8 cellular contexts compared by ENCODE assay signal in the genomic region with DNA sequence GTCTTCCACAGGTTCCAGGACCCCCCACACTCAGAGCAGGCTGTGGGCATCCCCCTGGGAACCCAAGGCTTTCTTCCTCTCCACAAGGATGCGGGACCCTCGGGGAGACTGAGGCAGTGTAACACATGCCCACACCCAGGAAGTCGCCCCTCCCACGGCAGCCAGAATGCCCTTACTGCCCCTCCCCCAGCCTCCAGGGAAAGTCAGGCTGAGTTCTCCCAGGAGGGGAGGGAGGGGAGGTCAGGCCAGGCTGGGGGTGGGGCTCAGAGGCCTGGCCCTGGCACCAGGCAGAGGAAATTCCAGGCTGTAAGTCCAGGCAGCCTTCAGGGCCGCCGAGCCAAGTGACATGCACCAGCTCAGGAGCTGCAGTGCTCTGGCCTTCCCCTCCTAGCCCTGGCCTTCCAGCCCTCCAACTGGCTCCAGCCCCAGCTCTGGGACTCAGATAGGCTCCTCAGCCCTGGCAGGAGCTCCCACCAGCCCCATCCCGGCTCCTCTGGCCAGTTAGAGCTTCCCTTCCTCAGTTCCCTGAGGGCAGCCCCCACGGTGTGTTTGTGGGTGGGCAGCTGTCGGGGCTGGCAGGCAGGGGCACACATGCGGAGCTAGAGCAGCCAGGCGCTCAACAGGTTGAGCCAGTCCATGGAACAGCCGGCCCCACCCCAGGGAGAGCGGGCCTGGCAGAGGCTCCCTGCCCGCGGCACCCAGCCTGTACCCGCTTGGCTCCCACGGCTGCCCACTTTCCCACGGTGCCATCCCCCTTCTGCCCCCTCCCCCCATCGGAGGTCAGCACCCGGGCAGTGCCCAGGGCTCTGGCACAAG. TPM values are rescaled to one million over a fixed set of nuclear protein-coding genes. Genes with fewer than 3 reads are reported as not detected.
DNase-seq lines count a peak whose midpoint lies in the region; ATAC-seq and TF ChIP-seq lines count a peak whose summit lies in the region.

No MANE protein-coding gene starts in this region.

- no peaks in the 10 kb centered on the region for H3K27me3 ChIP-seq in CD4-positive, alpha-beta T cell (ENCODE audit: control insufficient read depth, insufficient read depth, low read length)
- H3K27me3 ChIP-seq in duodenal mucosa (ENCODE audit: control insufficient read depth in 1 of 2, insufficient read depth in 2 of 2, low read length in 2 of 2) (no peaks in the 10 kb centered on the region), lung (ENCODE audit: control insufficient read depth, insufficient read depth) (no peaks in the 10 kb centered on the region), upper lobe of left lung (no peaks in the 10 kb centered on the region)

- peak overlapping the region; percentile 100 for H3K27ac Mint-ChIP-seq in CD4-positive, alpha-beta T cell

- H3K9me3 ChIP-seq in CD4-positive, alpha-beta T cell (ENCODE audit: control insufficient read depth, low read length), result no peaks in the 10 kb centered on the region
- H3K9me3 ChIP-seq in duodenal mucosa (ENCODE audit: control insufficient read depth in 1 of 2, low read length in 2 of 2) (no peaks in the 10 kb centered on the region), lung (ENCODE audit: control insufficient read depth in 2 of 2, insufficient read depth in 1 of 2, low read length in 1 of 2) (no peaks in the 10 kb centered on the region), upper lobe of left lung (no peaks in the 10 kb centered on the region)

- H3K9ac ChIP-seq in duodenal mucosa (ENCODE audit: low read depth in 1 of 2, low read length in 2 of 2), result peak overlapping the region; percentile 91 to 96

- WGBS in lung, 2 donors, result 25 to 56% methylated on average over 20 of the region's 20 CpGs
- WGBS in upper lobe of left lung, 2 donors, result 18 to 60% methylated on average over 1 to 15 of the region's 20 CpGs

- peaks cover 61 to 77% of the 10 kb centered on the region in 2 donors for H3K4me1 ChIP-seq in duodenal mucosa (ENCODE audit: control insufficient read depth in 1 of 2, insufficient read depth in 2 of 2, low read length in 2 of 2)
- peaks cover 0 to 39% of the 10 kb centered on the region in 2 donors for H3K4me1 ChIP-seq in lung (ENCODE audit: control insufficient read depth in 2 of 2, insufficient read depth in 2 of 2, low read length in 2 of 2)
- peaks cover 72 to 83% (median 80%) of the 10 kb centered on the region in 4 donors for H3K4me1 ChIP-seq in upper lobe of left lung

- peak in 1 of 4 donors; percentile 84 for TF ChIP-seq EP300 in upper lobe of left lung (IDR thresholded peaks at IDR 0.05)

- peak overlapping the region; percentile 98 for H3K27ac ChIP-seq in CD4-positive, alpha-beta T cell (ENCODE audit: low read depth, low read length)
- H3K27ac ChIP-seq in duodenal mucosa (ENCODE audit: low read depth, low read length) (peak overlapping the region; percentile 87), lung (ENCODE audit: low read depth in 1 of 2, low read length in 1 of 2) (peak overlapping the region; percentile 88 to 93), upper lobe of left lung (peak overlapping the region; percentile 94 to 98 (median 97))

- peaks cover 66% of the 10 kb centered on the region for H3K36me3 Mint-ChIP-seq in CD4-positive, alpha-beta T cell (ENCODE audit: low read depth)

- peak in 3 of 4 donors; percentile 42 to 71 (median 57) for TF ChIP-seq POLR2A in upper lobe of left lung (IDR thresholded peaks at IDR 0.05)

- no peaks in the 10 kb centered on the region for H3K9me3 Mint-ChIP-seq in CD4-positive, alpha-beta T cell

- H3K4me3 Mint-ChIP-seq in CD4-positive, alpha-beta T cell, result peak overlapping the region; percentile 100

- CTCF ChIA-PET in CD4-positive, alpha-beta T cell (lab: Charles Lee), result interaction anchor here (0.8 to 1.1 kb wide), 2 partner anchors 10 to 132 kb away, joined by 3 to 4 read pairs; no protein-coding TSS in a partner anchor

- POLR2A ChIA-PET in CD4-positive, alpha-beta T cell (lab: Charles Lee), result interaction anchor here (0.6 to 9.8 kb wide), 7 partner anchors 14 to 361 kb away, joined by 3 to 187 read pairs (median 4); a partner anchor contains a TSS

- H3K4me1 Mint-ChIP-seq in CD4-positive, alpha-beta T cell (ENCODE audit: low read depth), result peaks cover 64% of the 10 kb centered on the region

- no peak for DNase-seq in CD4-positive, alpha-beta T cell
- DNase-seq in NCI-H526 treated with DMSO at 0.1 percent for 48 hours (lab: John Stamatoyannopoulos, UW) (peak; percentile 36), lung (ENCODE audit: low spot score) (peak; percentile 83), upper lobe of left lung (peak; percentile 84 to 91)
- no peak for DNase-seq in stimulated activated CD4-positive, alpha-beta T cell treated with anti-CD3 and anti-CD28 coated beads, Interleukin-4, amount 100 ng/mL, for 1 hour

- peak overlapping the region; percentile 97 to 98 for H3K4me3 ChIP-seq in duodenal mucosa (ENCODE audit: low read depth in 1 of 2, low read length in 2 of 2)
- peak overlapping the region; percentile 91 for H3K4me3 ChIP-seq in lung
- peak overlapping the region; percentile 86 to 97 (median 91) for H3K4me3 ChIP-seq in upper lobe of left lung

- no peak for ATAC-seq in CD4-positive, alpha-beta T cell (ENCODE audit: poor library complexity)
- ATAC-seq in lung (ENCODE audit: insufficient read depth, low FRiP score) (peak; percentile 13), upper lobe of left lung (ENCODE audit: low FRiP score in 2 of 2) (peak in 1 of 2 donors; percentile 70), HG03521 (IDR thresholded peaks at IDR 0.05; ENCODE audit: unreplicated experiment) (no peak), GM19463 (IDR thresholded peaks at IDR 0.05; ENCODE audit: unreplicated experiment) (no peak)

- no peaks in the 10 kb centered on the region for H3K36me3 ChIP-seq in duodenal mucosa (ENCODE audit: control insufficient read depth in 1 of 2, insufficient read depth in 2 of 2, low read length in 2 of 2)
- no peaks in the 10 kb centered on the region for H3K36me3 ChIP-seq in lung (ENCODE audit: control insufficient read depth in 2 of 2, insufficient read depth in 2 of 2, low read length in 2 of 2)
- no peaks in the 10 kb centered on the region for H3K36me3 ChIP-seq in upper lobe of left lung

- no peak for TF ChIP-seq CTCF in CD4-positive, alpha-beta T cell (IDR thresholded peaks at IDR 0.05)
- TF ChIP-seq CTCF in lung (IDR thresholded peaks at IDR 0.05; ENCODE audit: control extremely low read depth, extremely low read depth), result no peak
- TF ChIP-seq CTCF in upper lobe of left lung (IDR thresholded peaks at IDR 0.05), result no peak

- intact Hi-C loops in CD4-positive, alpha-beta T cell (cut with DNase I, micrococcal nuclease), result no loop called here

- H3K27me3 Mint-ChIP-seq in CD4-positive, alpha-beta T cell, result peaks cover 5% of the 10 kb centered on the region

RNA-seq across cellular contexts. Expression of a gene that starts 3.6 kb away (rescaled TPM):
- total RNA-seq in CD4-positive, alpha-beta T cell, result 100 to 1,000 TPM; 326 to 332 TPM
- total RNA-seq in lung (10 to 100 TPM; 39.6 to 91.0 TPM), upper lobe of left lung (10 to 100 TPM; 28.7 to 70.2 (median 66.4) TPM)
- 10 to 100 TPM; 23.3 to 30.4 TPM for polyA plus RNA-seq in lung

RNA-seq across cellular contexts. Expression of a gene that starts 34.0 kb away (rescaled TPM):
- total RNA-seq in CD4-positive, alpha-beta T cell, result under 1 TPM in 1 of 2 experiments, not detected in 1; 0.27 TPM
- total RNA-seq in lung (not detected), upper lobe of left lung (not detected)
- polyA plus RNA-seq in lung, result under 1 TPM in 1 of 2 donors, not detected in 1; 0.07 TPM

RNA-seq across cellular contexts. Expression of a gene that starts 38.4 kb away (rescaled TPM):
- total RNA-seq in CD4-positive, alpha-beta T cell, result 10 to 100 TPM; 13.2 to 14.3 TPM
- under 1 TPM in 1 of 2 donors, not detected in 1; 0.48 TPM for total RNA-seq in lung
- under 1 TPM; 0.16 to 0.65 TPM for polyA plus RNA-seq in lung
- total RNA-seq in upper lobe of left lung, result under 1 TPM in 4 of 6 donors, not detected in 2; under 0.01 to 0.17 (median 0.16) TPM

RNA-seq across cellular contexts. Expression of a gene that starts 49.4 kb away (rescaled TPM):
- not detected for total RNA-seq in CD4-positive, alpha-beta T cell
- total RNA-seq in lung, result not detected
- not detected for polyA plus RNA-seq in lung
- total RNA-seq in upper lobe of left lung, result not detected

Comparison
In these comparisons a context has a peak if more than half of its experiments do, and no peak if none do; other contexts are left out.
1. DNase-seq: peak in NCI-H526 treated with DMSO at 0.1 percent for 48 hours (single experiment), lung (single experiment) and upper lobe of left lung (2 of 2); none in CD4-positive, alpha-beta T cell (0 of 10) and stimulated activated CD4-positive, alpha-beta T cell treated with anti-CD3 and anti-CD28 coated beads, Interleukin-4, amount 100 ng/mL, for 1 hour (single experiment).
2. RNA of a gene that starts 38.4 kb away (total RNA-seq): 13.2 to 14.3 TPM in CD4-positive, alpha-beta T cell; 0.48 TPM in lung and under 0.01 to 0.17 TPM in upper lobe of left lung; every median in the first group is over 4 times any median in the second.
3. Peak in every context shown above with its lines, with median percentiles within 50 percentile points of each other: H3K27ac ChIP-seq and H3K4me3 ChIP-seq.